19 cellular contexts compared by ENCODE assay signal in genomic region chr7:136150311-136150710, GRCh38.
A peak's percentile ranks its signal among the peaks of the same experiment; 100 is the strongest.
DNase-seq lines count a peak whose midpoint lies in the region; ATAC-seq, FAIRE-seq and TF ChIP-seq lines count a peak whose summit lies in the region.
"Had no signal": no experiment of that assay in that cellular context is flagged by ENCODE, and none has a peak within 500 bp of the region (broad histone marks: within the 10 kb centered on the region; RNA-seq: fewer than 3 reads in every experiment).

No MANE protein-coding gene starts in this region.

- CTCF ChIA-PET in mammary epithelial cell (lab: Charles Lee; ENCODE audit: low non-redundant PET), result no interaction called here
- CTCF ChIA-PET in OCI-LY7 (lab: Charles Lee; ENCODE audit: unreplicated experiment), result no interaction called here
- CTCF ChIA-PET in K562 (lab: Yijun Ruan, JAX; ENCODE audit: low intra/inter-chr PET ratio), result no interaction called here

- peak overlapping the region; percentile 15 for H2AFZ ChIP-seq in mammary epithelial cell (ENCODE audit: low read depth, low read length)
- 0 out of 2 replicates have a peak overlapping the region, but pooled peaks have one; percentile 19 for H2AFZ ChIP-seq in OCI-LY7 (ENCODE audit: low read length)
- peak overlapping the region; percentile 7; the same call in 1 of the 2 replicates for H2AFZ ChIP-seq in K562 (ENCODE audit: low read depth, low read length)

- H3K27ac ChIP-seq in mammary epithelial cell (ENCODE audit: insufficient read depth, low read depth, low read length) (no peak overlapping the region), breast epithelium (no peak overlapping the region), OCI-LY7 (ENCODE audit: low read depth, low read length, poor library complexity, severe bottlenecking) (no peak overlapping the region), K562 (ENCODE audit: extremely low read depth, low read depth, low read length) (no peak overlapping the region)
- H3K27ac ChIP-seq: BLaER1 treated with 17β-estradiol and CSF1 and Interleukin-3, amounts not matched to agents 10 nM and 100 nM had no signal

- intact Hi-C loops in mammary epithelial cell (cut with micrococcal nuclease) (no loop called here), breast epithelium (cut with DNase I; ENCODE audit: low total_unique reads) (no loop called here), OCI-LY7 (cut with micrococcal nuclease; ENCODE audit: unreplicated experiment) (no loop called here), K562 (cut with micrococcal nuclease) (no loop called here)

- no peak for TF ChIP-seq EP300 in K562 (IDR thresholded peaks at IDR 0.05; ENCODE audit: low read length)

- FAIRE-seq in K562 (lab: Jason Lieb, UNC), result no peak
- FAIRE-seq: H1, HTR-8/SVneo had no signal

- no peaks in the 10 kb centered on the region for H3K4me1 ChIP-seq in mammary epithelial cell (ENCODE audit: insufficient read depth, low read length)
- H3K4me1 ChIP-seq in breast epithelium, result no peaks in the 10 kb centered on the region
- peaks cover 11% of the 10 kb centered on the region for H3K4me1 ChIP-seq in OCI-LY7 (ENCODE audit: insufficient read depth, low read length, poor library complexity, severe bottlenecking)
- H3K4me1 ChIP-seq in K562 (replicated peaks in 1 of 2; ENCODE audit: control insufficient read depth in 2 of 2, insufficient read depth in 2 of 2, low read length in 2 of 2), result no peaks in the 10 kb centered on the region
- H3K4me1 ChIP-seq: BLaER1 treated with 17β-estradiol and CSF1 and Interleukin-3, amounts not matched to agents 10 nM and 100 nM had no signal

- no peak overlapping the region for H3K9ac ChIP-seq in mammary epithelial cell (ENCODE audit: insufficient read depth, low read length)
- no peak overlapping the region for H3K9ac ChIP-seq in K562 (ENCODE audit: insufficient read depth in 1 of 2, low read depth in 2 of 2, low read length in 2 of 2)
- H3K9ac ChIP-seq: BLaER1 treated with 17β-estradiol and CSF1 and Interleukin-3, amounts not matched to agents 10 nM and 100 nM had no signal

- H3K4me2 ChIP-seq in mammary epithelial cell (ENCODE audit: insufficient read depth, low read depth, low read length) (no peak overlapping the region), OCI-LY7 (ENCODE audit: low read length) (no peak overlapping the region), K562 (ENCODE audit: insufficient read depth, low read length) (no peak overlapping the region)
- H3K4me2 ChIP-seq: BLaER1 treated with 17β-estradiol and CSF1 and Interleukin-3, amounts not matched to agents 10 nM and 100 nM had no signal

- no peaks in the 10 kb centered on the region for H3K9me1 ChIP-seq in K562 (ENCODE audit: control insufficient read depth, insufficient read depth, low read length)

- BruUV-seq in mammary epithelial cell (replicated peaks; lab: Mats Ljungman, UMichigan) (no TSS peak), OCI-LY7 (replicated peaks; lab: Mats Ljungman, UMichigan) (no TSS peak), K562 (replicated peaks; lab: Mats Ljungman, UMichigan) (no TSS peak)

- H3K4me3 ChIP-seq in mammary epithelial cell (replicated peaks in 1 of 3; ENCODE audit: insufficient read depth in 1 of 3, low read depth in 2 of 3, low read length in 3 of 3) (no peak overlapping the region), breast epithelium (no peak overlapping the region), OCI-LY7 (ENCODE audit: low read depth, low read length, poor library complexity, severe bottlenecking) (no peak overlapping the region), K562 (no peak overlapping the region)
- H3K4me3 ChIP-seq: BLaER1 treated with 17β-estradiol and CSF1 and Interleukin-3, amounts not matched to agents 10 nM and 100 nM had no signal

- TF ChIP-seq RAD21 in K562 (CRISPR knock-in tag; conservative IDR thresholded peaks at IDR 0.05 in 1 of 2, IDR thresholded peaks at IDR 0.05 in 1 of 2), result no peak

- 0% methylated on average over 1 of the region's 1 CpG for WGBS in mammary epithelial cell (ENCODE audit: low coverage, missing lambda C conversion rate)
- WGBS in K562 (ENCODE audit: insufficient coverage, low coverage, missing lambda C conversion rate), result 12% methylated on average over 1 of the region's 1 CpG

- H3K36me3 ChIP-seq in mammary epithelial cell (ENCODE audit: insufficient read depth, low read length), result no peaks in the 10 kb centered on the region
- no peaks in the 10 kb centered on the region for H3K36me3 ChIP-seq in breast epithelium
- H3K36me3 ChIP-seq in OCI-LY7 (ENCODE audit: insufficient read depth, low read length), result no peaks in the 10 kb centered on the region
- no peaks in the 10 kb centered on the region for H3K36me3 ChIP-seq in K562 (ENCODE audit: control insufficient read depth, insufficient read depth, low read length)
- H3K36me3 ChIP-seq: BLaER1 treated with 17β-estradiol and CSF1 and Interleukin-3, amounts not matched to agents 10 nM and 100 nM had no signal

- H4K20me1 ChIP-seq in mammary epithelial cell (ENCODE audit: insufficient read depth, low read length) (no peaks in the 10 kb centered on the region), OCI-LY7 (ENCODE audit: insufficient read depth, low read length) (no peaks in the 10 kb centered on the region), K562 (replicated peaks; ENCODE audit: control insufficient read depth, insufficient read depth, low read length) (no peaks in the 10 kb centered on the region)
- H4K20me1 ChIP-seq: BLaER1 treated with 17β-estradiol and CSF1 and Interleukin-3, amounts not matched to agents 10 nM and 100 nM had no signal

- no peak; the same call in 2 of the 3 replicates for ATAC-seq in K562
- ATAC-seq in GM18861 (IDR thresholded peaks at IDR 0.05; ENCODE audit: unreplicated experiment), result no peak
- ATAC-seq: CD8-positive, alpha-beta T cell had no signal

- POLR2A ChIA-PET in OCI-LY7 (lab: Charles Lee) (interaction anchor here (0.6 to 1.1 kb wide), 2 partner anchors 29 to 108 kb away, joined by 4 read pairs; no protein-coding TSS in a partner anchor), K562 (lab: Yijun Ruan, JAX) (no interaction called here)

- TF ChIP-seq CTCF in mammary epithelial cell (conservative IDR thresholded peaks at IDR 0.05 in 1 of 2, IDR thresholded peaks at IDR 0.05 in 1 of 2; ENCODE audit: extremely low read depth in 1 of 2, insufficient read depth in 1 of 2, low read depth in 1 of 2, low read length in 2 of 2) (no peak), breast epithelium (IDR thresholded peaks at IDR 0.05) (no peak), OCI-LY7 (conservative IDR thresholded peaks at IDR 0.05; ENCODE audit: low read length) (no peak), K562 (IDR thresholded peaks at IDR 0.05 in 2 of 3, conservative IDR thresholded peaks at IDR 0.05 in 1 of 3; ENCODE audit: insufficient read depth in 2 of 3, low read depth in 1 of 3, low read length in 3 of 3) (no peak)

- no peaks in the 10 kb centered on the region for H3K27me3 ChIP-seq in mammary epithelial cell (ENCODE audit: insufficient read depth, low read length)
- no peaks in the 10 kb centered on the region for H3K27me3 ChIP-seq in breast epithelium
- no peaks in the 10 kb centered on the region for H3K27me3 ChIP-seq in K562 (ENCODE audit: control insufficient read depth in 2 of 2, insufficient read depth in 2 of 2, low read length in 2 of 2)
- H3K27me3 ChIP-seq: BLaER1 treated with 17β-estradiol and CSF1 and Interleukin-3, amounts not matched to agents 10 nM and 100 nM had no signal

- H3K79me2 ChIP-seq in mammary epithelial cell (ENCODE audit: insufficient read depth, low read length), result no peaks in the 10 kb centered on the region
- H3K79me2 ChIP-seq in OCI-LY7 (ENCODE audit: insufficient read depth, low read depth, low read length), result no peaks in the 10 kb centered on the region
- no peaks in the 10 kb centered on the region; the same call in 2 of the 3 replicates for H3K79me2 ChIP-seq in K562 (ENCODE audit: control insufficient read depth, insufficient read depth, low read length)

- H3K9me3 ChIP-seq in mammary epithelial cell (replicated peaks; ENCODE audit: insufficient read depth, low read length) (no peaks in the 10 kb centered on the region), breast epithelium (no peaks in the 10 kb centered on the region), OCI-LY7 (ENCODE audit: low read length) (no peaks in the 10 kb centered on the region; the same call in 1 of the 2 replicates), K562 (replicated peaks; ENCODE audit: control insufficient read depth, insufficient read depth, low read depth, low read length) (no peaks in the 10 kb centered on the region)
- H3K9me3 ChIP-seq: BLaER1 treated with 17β-estradiol and CSF1 and Interleukin-3, amounts not matched to agents 10 nM and 100 nM had no signal

- H3K9me2 ChIP-seq in OCI-LY7 (ENCODE audit: insufficient read depth, low read length), result no peaks in the 10 kb centered on the region

- DNase-seq in mammary epithelial cell (no peak), breast epithelium (ENCODE audit: low spot score in 2 of 2) (no peak), OCI-LY7 (ENCODE audit: low spot score) (no peak), K562 (ENCODE audit: extremely low read depth in 1 of 4, low spot score in 3 of 4) (no peak)
- no peak for DNase-seq in stimulated activated naive CD4-positive, alpha-beta T cell (lab: John Stamatoyannopoulos, UW)
- no peak for DNase-seq in activated effector memory CD4-positive, alpha-beta T cell treated with anti-CD3 and anti-CD28 coated beads, Interleukin-2, amount 50 U/mL, for 16 hours
- DNase-seq: 8988T; CD8-positive, alpha-beta T cell; COR-L47; DMS 273 treated with DMSO at 0.1 percent for 48 hours; DMS53; DND-41; GDM1; H9; IMR-90 had no signal

- dilution Hi-C loops in mammary epithelial cell (cut with HindIII; ENCODE audit: low sequenced_read_pairs), result no loop called here

- in situ Hi-C loops in mammary epithelial cell (cut with MboI; ENCODE audit: low sequenced_read_pairs in 2 of 2) (no loop called here), K562 (cut with MboI) (no loop called here)

- TF ChIP-seq POLR2A in breast epithelium (IDR thresholded peaks at IDR 0.05), result no peak
- TF ChIP-seq POLR2A in K562 (conservative IDR thresholded peaks at IDR 0.05), result no peak

TF ChIP-seq in K562, 482 proteins besides CTCF, POLR2A, EP300 and RAD21:
- TF ChIP-seq GTF2B (IDR thresholded peaks at IDR 0.05; ENCODE audit: extremely low read depth, insufficient read length) (no peak), FOXA3 (CRISPR knock-in tag; conservative IDR thresholded peaks at IDR 0.05 in 1 of 2, IDR thresholded peaks at IDR 0.05 in 1 of 2) (no peak)
